In genomic region chr12:52191841-52192791, GRCh38 we compare ENCODE assay signal across 8 cellular contexts. TPM values are rescaled to one million over a fixed set of nuclear protein-coding genes. Genes with fewer than 3 reads are reported as not detected.
DNase-seq lines count a peak whose midpoint lies in the region; ATAC-seq and TF ChIP-seq lines count a peak whose summit lies in the region.

Gene KRT80, minus strand, starts transcription at chr12:52192014. Its CDS starts 112 bp downstream, at chr12:52191902.

- H3F3A ChIP-seq in SK-N-SH (replicated peaks; ENCODE audit: insufficient read depth), result peaks cover 4% of the 10 kb centered on the region

- POLR2A ChIA-PET in SK-N-SH (lab: Yijun Ruan, JAX), result interaction anchor here (0.8 to 2.3 kb wide), 2 partner anchors 8 to 19 kb away, joined by 3 to 16 read pairs; no protein-coding TSS in a partner anchor

- WGBS in SK-N-SH (ENCODE audit: low lambda C conversion rate), result 11% methylated on average over 9 of the region's 20 CpGs

- H3K9me2 ChIP-seq in SK-N-SH, result no peaks in the 10 kb centered on the region

- H3K9ac ChIP-seq in BLaER1 (peak within 1 kb of the TSS; percentile 15; the same call in 1 of the 2 replicates), SK-N-SH (peak within 1 kb of the TSS; percentile 48)

- H3K9me3 ChIP-seq in BLaER1 (no peaks in the 10 kb centered on the region), MG63 (no peaks in the 10 kb centered on the region), SK-N-SH (no peaks in the 10 kb centered on the region)

- no peaks in the 10 kb centered on the region; the same call in 1 of the 2 replicates for H3K79me2 ChIP-seq in SK-N-SH (ENCODE audit: insufficient read depth)

- TF ChIP-seq RAD21 in SK-N-SH (IDR thresholded peaks at IDR 0.05; ENCODE audit: low read length), result no peak

- H4K20me1 ChIP-seq in BLaER1 (no peaks in the 10 kb centered on the region), SK-N-SH (ENCODE audit: insufficient read depth) (no peaks in the 10 kb centered on the region)

- H3K4me2 ChIP-seq in BLaER1, result peak within 1 kb of the TSS; percentile 72
- peak within 1 kb of the TSS; percentile 63 for H3K4me2 ChIP-seq in SK-N-SH

- H3K9me3 Mint-ChIP-seq in natural killer cell treated with Interleukin-12 subunit alpha and Interleukin-12 subunit beta and Interleukin-15 and Interleukin-18, amount 100 ng/mL, for 72 hours, result no peaks in the 10 kb centered on the region

- H3K27ac Mint-ChIP-seq in natural killer cell treated with Interleukin-12 subunit alpha and Interleukin-12 subunit beta and Interleukin-15 and Interleukin-18, amount 100 ng/mL, for 72 hours, result no peak within 1 kb of the TSS

- CTCF ChIA-PET in SK-N-SH (lab: Yijun Ruan, JAX), result interaction anchor here (1.1 to 2.1 kb wide), 6 partner anchors 15 to 135 kb away, joined by 3 to 13 read pairs (median 4); no protein-coding TSS in a partner anchor

- no peak for ATAC-seq in natural killer cell treated with Interleukin-12 subunit alpha and Interleukin-12 subunit beta and Interleukin-15 and Interleukin-18, amount 100 ng/mL, for 72 hours
- ATAC-seq in GM21723 (IDR thresholded peaks at IDR 0.05; ENCODE audit: unreplicated experiment), result no peak

- H3K4me1 Mint-ChIP-seq in natural killer cell treated with Interleukin-12 subunit alpha and Interleukin-12 subunit beta and Interleukin-15 and Interleukin-18, amount 100 ng/mL, for 72 hours (ENCODE audit: low read depth in 2 of 2), result peaks cover 0 to 2% of the 10 kb centered on the region in 2 donors

- no peak within 1 kb of the TSS for H3K4me3 Mint-ChIP-seq in natural killer cell treated with Interleukin-12 subunit alpha and Interleukin-12 subunit beta and Interleukin-15 and Interleukin-18, amount 100 ng/mL, for 72 hours

- H3K4me1 ChIP-seq in BLaER1 (peaks cover 71% of the 10 kb centered on the region), SK-N-SH (ENCODE audit: control insufficient read depth in 1 of 2, insufficient read depth in 2 of 2, low read depth in 1 of 2, low read length in 1 of 2) (peaks cover 55 to 68% of the 10 kb centered on the region in 2 experiments)

- H3K36me3 Mint-ChIP-seq in natural killer cell treated with Interleukin-12 subunit alpha and Interleukin-12 subunit beta and Interleukin-15 and Interleukin-18, amount 100 ng/mL, for 72 hours, result no peaks in the 10 kb centered on the region

- no peak within 1 kb of the TSS for H2AFZ ChIP-seq in SK-N-SH (ENCODE audit: low read depth)

- no peaks in the 10 kb centered on the region for H3K27me3 ChIP-seq in BLaER1
- H3K27me3 ChIP-seq in MG63, result no peaks in the 10 kb centered on the region
- no peaks in the 10 kb centered on the region for H3K27me3 ChIP-seq in SK-N-SH (ENCODE audit: insufficient read depth)

- DNase-seq in MG63 (peak; percentile 98), SK-N-SH (peak; percentile 85), fibroblast of gingiva (ENCODE audit: low read depth) (peak; percentile 99), non-pigmented ciliary epithelial cell (ENCODE audit: low read depth) (peak; percentile 97), retina (no peak)
- no peak for DNase-seq in natural killer cell treated with Interleukin-12 subunit alpha and Interleukin-12 subunit beta and Interleukin-15 and Interleukin-18, amount 100 ng/mL, for 72 hours (ENCODE audit: low spot score)

- TF ChIP-seq CTCF in SK-N-SH (IDR thresholded peaks at IDR 0.05), result no peak

- H3K27me3 Mint-ChIP-seq in natural killer cell treated with Interleukin-12 subunit alpha and Interleukin-12 subunit beta and Interleukin-15 and Interleukin-18, amount 100 ng/mL, for 72 hours, result peaks cover 16 to 21% of the 10 kb centered on the region in 2 donors

- TF ChIP-seq EP300 in SK-N-SH (IDR thresholded peaks at IDR 0.05; ENCODE audit: borderline replicate concordance in 1 of 2, low read depth in 1 of 2, low read length in 1 of 2), result peak in 1 of 2 experiments; percentile 96; a peak in 1 of 4 replicates

- H3K4me3 ChIP-seq in BLaER1 (no peak within 1 kb of the TSS), MG63 (peak within 1 kb of the TSS; percentile 38), SK-N-SH (ENCODE audit: low read depth in 2 of 2, low read length in 1 of 2) (peak within 1 kb of the TSS in 1 of 2 experiments; percentile 6; a peak in 1 of 4 replicates)

- H3K27ac ChIP-seq in BLaER1 (peak within 1 kb of the TSS; percentile 62), SK-N-SH (ENCODE audit: low read depth in 2 of 2, low read length in 1 of 2) (peak within 1 kb of the TSS; percentile 87 to 88)

- H3K36me3 ChIP-seq in BLaER1 (no peaks in the 10 kb centered on the region), MG63 (peaks cover 26% of the 10 kb centered on the region), SK-N-SH (replicated peaks in 1 of 2; ENCODE audit: control insufficient read depth in 1 of 2, insufficient read depth in 2 of 2, low read length in 1 of 2) (no peaks in the 10 kb centered on the region)

TF ChIP-seq in SK-N-SH, 30 proteins besides CTCF, POLR2A, EP300 and RAD21 (continues in another document):
- TF ChIP-seq ELF1 (IDR thresholded peaks at IDR 0.05) (no peak), TCF12 (IDR thresholded peaks at IDR 0.05) (peak; percentile 89), IRF3 (IDR thresholded peaks at IDR 0.05; ENCODE audit: low read depth, low read length) (no peak), RXRA (IDR thresholded peaks at IDR 0.05; ENCODE audit: borderline replicate concordance, low read depth) (peak; percentile 82; the same call in 1 of the 2 replicates), MEF2A (IDR thresholded peaks at IDR 0.05; ENCODE audit: borderline replicate concordance, low read depth) (no peak; the same call in 1 of the 2 replicates), RCOR1 (IDR thresholded peaks at IDR 0.05; ENCODE audit: low read length) (0 out of 2 replicates have a peak, but pooled peaks have one; percentile 8), MXI1 (IDR thresholded peaks at IDR 0.05; ENCODE audit: low read depth, low read length) (no peak), FOXM1 (IDR thresholded peaks at IDR 0.05; ENCODE audit: low read depth) (peak; percentile 78; the same call in 1 of the 2 replicates), EZH2phosphoT487 (IDR thresholded peaks at IDR 0.05; ENCODE audit: borderline replicate concordance, low read depth) (no peak), FOXJ3 (CRISPR knock-in tag; IDR thresholded peaks at IDR 0.05) (no peak), FOSL2 (IDR thresholded peaks at IDR 0.05; ENCODE audit: borderline replicate concordance, low read depth) (peak; percentile 96), NRF1 (IDR thresholded peaks at IDR 0.05; ENCODE audit: low read depth, low read length) (no peak), JUND (IDR thresholded peaks at IDR 0.05) (peak; percentile 98), CHD2 (IDR thresholded peaks at IDR 0.05; ENCODE audit: low read length, partially characterized antibody) (no peak), GABPA (IDR thresholded peaks at IDR 0.05; ENCODE audit: low read depth) (no peak), REST (IDR thresholded peaks at IDR 0.05; ENCODE audit: low read depth, low read length) (peak; percentile 43; the same call in 1 of the 2 replicates), NFIC (IDR thresholded peaks at IDR 0.05; ENCODE audit: borderline replicate concordance) (peak; percentile 100), SMC3 (IDR thresholded peaks at IDR 0.05; ENCODE audit: low read depth, low read length) (no peak), GATA2 (CRISPR knock-in tag; IDR thresholded peaks at IDR 0.05) (no peak)
- TF ChIP-seq, protein P1, sequence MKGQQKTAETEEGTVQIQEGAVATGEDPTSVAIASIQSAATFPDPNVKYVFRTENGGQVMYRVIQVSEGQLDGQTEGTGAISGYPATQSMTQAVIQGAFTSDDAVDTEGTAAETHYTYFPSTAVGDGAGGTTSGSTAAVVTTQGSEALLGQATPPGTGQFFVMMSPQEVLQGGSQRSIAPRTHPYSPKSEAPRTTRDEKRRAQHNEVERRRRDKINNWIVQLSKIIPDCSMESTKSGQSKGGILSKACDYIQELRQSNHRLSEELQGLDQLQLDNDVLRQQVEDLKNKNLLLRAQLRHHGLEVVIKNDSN (IDR thresholded peaks at IDR 0.05; ENCODE audit: borderline replicate concordance, low read depth), result no peak

RNA-seq across cellular contexts. Expression of gene KRT80, which starts in this region (rescaled TPM):
- total RNA-seq in MG63 (2014; rRNA removed; shearing (Covaris generic); ENCODE audit: low replicate concordance), result 12.0 and 18.2 TPM in 2 replicates
- polyA plus RNA-seq in SK-N-SH (2012; rRNA removed), result 14.9 and 17.4 TPM in 2 replicates
- polyA plus RNA-seq in SK-N-SH (2012; cell fraction: cytosol; rRNA removed), result 8.1 and 10.8 TPM in 2 replicates
- 21.6 and 31.9 TPM in 2 replicates for polyA plus RNA-seq in SK-N-SH (2012; cell fraction: nucleus; rRNA removed)
- not detected for total RNA-seq in natural killer cell treated with Interleukin-12 subunit alpha and Interleukin-12 subunit beta and Interleukin-15 and Interleukin-18, amount 100 ng/mL, for 72 hours

Comparison
In these comparisons a context has a peak if more than half of its experiments do, and no peak if none do; other contexts are left out.
1. RNA of gene KRT80 (total RNA-seq): 12.0 to 18.2 TPM in MG63; not detected in natural killer cell treated with Interleukin-12 subunit alpha and Interleukin-12 subunit beta and Interleukin-15 and Interleukin-18, amount 100 ng/mL, for 72 hours; every median in the first group is over 10 times any median in the second.
2. DNase-seq: peak in MG63 (single experiment), SK-N-SH (single experiment), fibroblast of gingiva (single experiment) and non-pigmented ciliary epithelial cell (single experiment); none in natural killer cell treated with Interleukin-12 subunit alpha and Interleukin-12 subunit beta and Interleukin-15 and Interleukin-18, amount 100 ng/mL, for 72 hours (single experiment) and retina (single experiment).